In the genomic region with DNA sequence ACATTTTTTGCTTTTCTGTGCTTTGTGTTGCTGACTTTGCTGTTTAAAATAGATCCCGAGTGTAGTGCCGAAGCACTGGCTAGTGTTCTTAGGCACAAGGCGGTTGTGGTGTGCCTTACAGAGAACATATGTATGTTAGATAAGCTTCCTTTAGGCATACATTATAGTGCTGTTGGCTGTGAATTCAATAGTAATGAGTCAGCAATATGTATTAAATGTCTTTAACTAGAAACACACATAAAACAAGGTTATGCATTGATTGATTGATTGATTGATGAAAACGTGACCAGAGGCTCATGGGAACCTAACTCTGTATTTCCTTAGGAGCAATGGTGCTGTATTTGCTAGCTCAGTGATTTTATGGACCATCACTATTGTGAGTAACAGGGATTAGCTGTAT, we compare ENCODE assay signal across 34 cellular contexts. TPM values are rescaled to one million over a fixed set of nuclear protein-coding genes. Genes with fewer than 3 reads are reported as not detected.
"Had no signal": no experiment of that assay in that cellular context is flagged by ENCODE, and none has a peak within 500 bp of the region (broad histone marks: within the 10 kb centered on the region; RNA-seq: fewer than 3 reads in every experiment).

No MANE protein-coding gene starts in this region.

- H3K4me3 ChIP-seq: ascending aorta, body of pancreas, MG63, Peyer's patch, SJSA1 had no signal

- ATAC-seq: activated CD8-positive, alpha-beta memory T cell treated with anti-CD3 and anti-CD28 coated beads, Interleukin-2, amount 10 ng/mL, durations not matched to agents 7 days and 5 days; activated CD8-positive, alpha-beta T cell treated with anti-CD3 and anti-CD28 coated beads, Interleukin-2, amount 10 ng/mL, durations not matched to agents 7 days and 5 days; body of pancreas; T-cell; WTC11 had no signal

- FAIRE-seq: bronchial epithelial cell had no signal

- H3K36me3 ChIP-seq: ascending aorta, MG63, Peyer's patch, SJSA1 had no signal

- DNase-seq: activated CD4-positive, alpha-beta T cell treated with anti-CD3 and anti-CD28 coated beads for 48 hours; activated CD4-positive, alpha-beta T cell treated with anti-CD3 and anti-CD28 coated beads, Interleukin-2, amount 50 U/mL, for 4 hours; activated CD4-positive, CD25-positive, alpha-beta regulatory T cell treated with anti-CD3 and anti-CD28 coated beads, Interleukin-2, amount 50 U/mL, for 72 hours; activated CD8-positive, alpha-beta memory T cell treated with anti-CD3 and anti-CD28 coated beads, Interleukin-2, amount 10 ng/mL, durations not matched to agents 7 days and 5 days; activated CD8-positive, alpha-beta T cell treated with anti-CD3 and anti-CD28 coated beads, Interleukin-2, amount 10 ng/mL, durations not matched to agents 7 days and 5 days; activated effector memory CD4-positive, alpha-beta T cell treated with Interleukin-2 at 50 U/mL for 16 hours; activated naive CD4-positive, alpha-beta T cell; activated T-cell treated with anti-CD3 and anti-CD28 coated beads, Interleukin-2, amount 50 U/mL, for 24 hours; amniotic stem cell; body of pancreas; cortex of kidney; MG63; MV-4-11; NCI-H1092 treated with DMSO at 0.1 percent for 48 hours; NCI-H1417 treated with DMSO at 0.1 percent for 48 hours; NCI-H1694; NCI-H2029; NCI-H2107; NCI-H2171 treated with DMSO at 0.1 percent for 48 hours; NCI-H345; NCI-H510A; NCI-H69; NK-92 treated with Interleukin-12 subunit alpha and Interleukin-12 subunit beta, amount 100 ng/mL, for 24 hours; Peyer's patch; Right ventricle myocardium superior; T-cell; T-helper 2 cell; T1000 had no signal

- H3K9me3 ChIP-seq: ascending aorta, body of pancreas, MG63, Peyer's patch, SJSA1 had no signal

- H3K27ac ChIP-seq: ascending aorta, body of pancreas, Peyer's patch, RWPE1, SJSA1 had no signal

- H3K4me1 ChIP-seq: body of pancreas, Peyer's patch, SJSA1 had no signal

- H3K27me3 ChIP-seq: ascending aorta, body of pancreas, MG63, Peyer's patch, SJSA1 had no signal

RNA-seq across cellular contexts. Expression of a gene that starts 56.2 kb away (rescaled TPM):
- total RNA-seq: activated CD8-positive, alpha-beta memory T cell treated with anti-CD3 and anti-CD28 coated beads, Interleukin-2, amount 10 ng/mL, durations not matched to agents 7 days and 5 days; activated CD8-positive, alpha-beta T cell treated with anti-CD3 and anti-CD28 coated beads, Interleukin-2, amount 10 ng/mL, durations not matched to agents 7 days and 5 days; activated T-helper 1 cell treated with anti-CD3 and anti-CD28 coated beads, Interleukin-12 subunit alpha, Interleukin-12 subunit beta, Interleukin-2, Interleukin-4 antibody, amounts not matched to agents 30 ng/mL and 10 ng/mL and 1 ng/mL, durations not matched to agents 14 hours and 24 hours and 36 hours; ascending aorta; body of pancreas; bronchial epithelial cell; Peyer's patch; Right ventricle myocardium superior; SJSA1; T-cell; WTC11 had no signal
